8 cellular contexts compared by ENCODE assay signal in the genomic region with DNA sequence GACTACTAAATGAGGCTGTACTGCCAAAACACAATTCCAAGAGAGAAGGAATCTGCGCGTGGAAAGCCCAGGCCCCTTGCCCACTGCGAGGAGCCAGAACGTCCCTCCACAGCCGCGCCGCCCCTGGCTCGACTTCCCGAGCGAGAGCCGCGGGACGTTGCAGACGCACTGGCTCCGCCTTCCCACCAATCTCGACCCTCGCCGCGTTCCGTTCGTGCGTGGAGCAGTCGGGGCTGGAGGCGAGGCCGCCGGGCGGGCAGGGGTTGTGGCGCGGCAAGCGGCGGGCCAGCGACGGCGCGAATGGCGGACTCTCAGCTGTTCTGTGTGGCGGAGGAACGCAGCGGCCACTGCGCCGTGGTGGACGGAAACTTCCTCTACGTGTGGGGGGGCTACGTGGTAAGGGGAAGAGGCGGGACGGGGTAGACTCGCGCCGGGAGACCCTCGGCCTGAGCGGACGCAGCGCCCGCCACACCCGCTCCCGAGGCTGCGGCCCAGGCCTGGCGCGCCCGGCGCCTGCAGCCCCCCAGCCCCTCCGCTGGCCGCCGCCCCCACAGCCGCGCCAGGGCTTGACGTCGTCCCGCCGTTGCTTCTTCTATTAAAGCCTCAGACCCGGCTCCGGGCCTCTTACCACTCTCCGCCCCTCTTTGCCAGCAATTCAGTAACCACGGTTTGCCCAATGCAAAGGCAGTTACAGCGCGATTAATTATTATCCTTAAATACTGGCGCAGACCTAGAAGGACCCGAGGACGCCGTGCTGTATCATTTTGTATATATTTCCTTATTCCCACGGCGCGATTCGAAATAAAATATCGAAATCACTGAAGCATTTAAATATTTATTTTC. TPM values are rescaled to one million over a fixed set of nuclear protein-coding genes. Genes with fewer than 3 reads are reported as not detected.
A peak's percentile ranks its signal among the peaks of the same experiment; 100 is the strongest.
DNase-seq lines count a peak whose midpoint lies in the region; ATAC-seq and TF ChIP-seq lines count a peak whose summit lies in the region.

A gene with protein sequence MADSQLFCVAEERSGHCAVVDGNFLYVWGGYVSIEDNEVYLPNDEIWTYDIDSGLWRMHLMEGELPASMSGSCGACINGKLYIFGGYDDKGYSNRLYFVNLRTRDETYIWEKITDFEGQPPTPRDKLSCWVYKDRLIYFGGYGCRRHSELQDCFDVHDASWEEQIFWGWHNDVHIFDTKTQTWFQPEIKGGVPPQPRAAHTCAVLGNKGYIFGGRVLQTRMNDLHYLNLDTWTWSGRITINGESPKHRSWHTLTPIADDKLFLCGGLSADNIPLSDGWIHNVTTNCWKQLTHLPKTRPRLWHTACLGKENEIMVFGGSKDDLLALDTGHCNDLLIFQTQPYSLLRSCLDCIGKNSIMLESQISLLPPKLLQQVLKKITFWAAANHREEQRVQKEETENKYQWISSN (plus strand): TSS at position 226 of the 843 bp plus-strand sequence. CDS start 75 bp downstream, at position 301.

- peak within 1 kb of the TSS; percentile 79 for H3K4me3 Mint-ChIP-seq in activated CD4-positive, alpha-beta T cell treated with anti-CD3 and anti-CD28 coated beads, Interleukin-2, amount 10 ng/mL, durations not matched to agents 24 days and 14 days

- H3K4me3 ChIP-seq in AG04450 (ENCODE audit: low read depth, low read length) (peak within 1 kb of the TSS; percentile 72), colonic mucosa (peak within 1 kb of the TSS; percentile 53)

- no peaks in the 10 kb centered on the region for H3K36me3 Mint-ChIP-seq in activated CD4-positive, alpha-beta T cell treated with anti-CD3 and anti-CD28 coated beads, Interleukin-2, amount 10 ng/mL, durations not matched to agents 24 days and 14 days (ENCODE audit: low read depth)

- H3K27ac ChIP-seq in AG04450 (ENCODE audit: low read depth, low read length): peak within 1 kb of the TSS; percentile 82
- peak within 1 kb of the TSS; percentile 85 for H3K27ac ChIP-seq in colonic mucosa

- ATAC-seq in GM19023 (IDR thresholded peaks at IDR 0.05; ENCODE audit: unreplicated experiment) (peak; percentile 58), HG03196 (IDR thresholded peaks at IDR 0.05; ENCODE audit: unreplicated experiment) (peak; percentile 56), left lobe of liver (peak; percentile 86)

- peaks cover 18% of the 10 kb centered on the region for H3K4me1 Mint-ChIP-seq in activated CD4-positive, alpha-beta T cell treated with anti-CD3 and anti-CD28 coated beads, Interleukin-2, amount 10 ng/mL, durations not matched to agents 24 days and 14 days

- peak within 1 kb of the TSS; percentile 81 to 84 for H3K9ac ChIP-seq in colonic mucosa (ENCODE audit: low read depth in 2 of 2, low read length in 2 of 2)

- H3K4me1 ChIP-seq in colonic mucosa: no peaks in the 10 kb centered on the region

- intact Hi-C loops in activated CD4-positive, alpha-beta T cell treated with anti-CD3 and anti-CD28 coated beads, Interleukin-2, amount 10 ng/mL, durations not matched to agents 24 days and 14 days (cut with micrococcal nuclease): loop anchor here (2.0 kb wide), 2 partner anchors 58 to 74 kb away; partner anchors contain the start of gene DNAAF2
- intact Hi-C loops in colonic mucosa (cut with DNase I): loop anchor here (5.0 kb wide), 1 partner anchor 74 kb away; the partner anchor contains the start of gene KLHDC2

- CTCF ChIA-PET in AG04450 (lab: Charles Lee): interaction anchor here (0.6 to 1.1 kb wide), 4 partner anchors 10 to 173 kb away, joined by 3 read pairs; no protein-coding TSS in a partner anchor

- no peaks in the 10 kb centered on the region for H3K27me3 Mint-ChIP-seq in activated CD4-positive, alpha-beta T cell treated with anti-CD3 and anti-CD28 coated beads, Interleukin-2, amount 10 ng/mL, durations not matched to agents 24 days and 14 days

- POLR2A ChIA-PET in AG04450 (lab: Yijun Ruan, JAX): interaction anchor here (0.6 to 2.3 kb wide), 4 partner anchors 15 to 538 kb away, joined by 3 to 22 read pairs (median 5); partner anchors contain the start of genes KLHDC2 and SOS2

- DNase-seq in AG04450 (ENCODE audit: low read depth, low spot score) (peak; percentile 32), NCI-H446 treated with DMSO at 0.1 percent for 48 hours (lab: John Stamatoyannopoulos, UW) (peak; percentile 41), colonic mucosa (peak; percentile 83), left lobe of liver (ENCODE audit: low spot score) (peak; percentile 88)
- DNase-seq in activated CD4-positive, alpha-beta T cell treated with anti-CD3 and anti-CD28 coated beads, Interleukin-2, amount 10 ng/mL, durations not matched to agents 24 days and 14 days: peak; percentile 95
- DNase-seq in stimulated activated CD4-positive, alpha-beta T cell treated with anti-CD3 and anti-CD28 coated beads, Interleukin-1b, Interleukin-23, amount 100 ng/mL, for 48 hours: peak; percentile 73

- no peaks in the 10 kb centered on the region for H3K9me3 ChIP-seq in AG04450 (ENCODE audit: control insufficient read depth, insufficient read depth, low read length)
- no peaks in the 10 kb centered on the region for H3K9me3 ChIP-seq in colonic mucosa

- no peaks in the 10 kb centered on the region for H3K27me3 ChIP-seq in AG04450 (ENCODE audit: control insufficient read depth, insufficient read depth, low read length)
- no peaks in the 10 kb centered on the region for H3K27me3 ChIP-seq in colonic mucosa

- H3K27ac Mint-ChIP-seq in activated CD4-positive, alpha-beta T cell treated with anti-CD3 and anti-CD28 coated beads, Interleukin-2, amount 10 ng/mL, durations not matched to agents 24 days and 14 days: peak within 1 kb of the TSS; percentile 84

- no peaks in the 10 kb centered on the region for H3K9me3 Mint-ChIP-seq in activated CD4-positive, alpha-beta T cell treated with anti-CD3 and anti-CD28 coated beads, Interleukin-2, amount 10 ng/mL, durations not matched to agents 24 days and 14 days

- no peak for TF ChIP-seq CTCF in AG04450 (IDR thresholded peaks at IDR 0.05; ENCODE audit: low read depth, low read length)
- TF ChIP-seq CTCF in colonic mucosa (IDR thresholded peaks at IDR 0.05): no peak

- H3K36me3 ChIP-seq in colonic mucosa: no peaks in the 10 kb centered on the region

RNA-seq across cellular contexts. Expression of the gene that starts here (rescaled TPM):
- 0.63 and 1.2 TPM in 2 replicates for polyA plus RNA-seq in AG04450 (2011; rRNA removed)
- polyA minus RNA-seq in AG04450 (2011; rRNA and poly(A)+ RNA removed): 0.37 and 0.74 TPM in 2 replicates
- total RNA-seq in activated CD4-positive, alpha-beta T cell treated with anti-CD3 and anti-CD28 coated beads, Interleukin-2, amount 10 ng/mL, durations not matched to agents 24 days and 14 days: 0.95 and 0.96 TPM in 2 replicates
- total RNA-seq in colonic mucosa (1 to 10 TPM in 1 of 2 donors, under 1 TPM in 1; 0.94 to 2.5 TPM), left lobe of liver (3.0 TPM)

Comparison
In these comparisons a context has a peak if more than half of its experiments do, and no peak if none do; other contexts are left out.
1. Peak in every context shown above with its lines: DNase-seq, ATAC-seq, H3K4me3 ChIP-seq and H3K27ac ChIP-seq.
2. Peak in DNase-seq in activated CD4-positive, alpha-beta T cell treated with anti-CD3 and anti-CD28 coated beads, Interleukin-2, amount 10 ng/mL, durations not matched to agents 24 days and 14 days; RNA of the gene not detected or under 1 TPM.
3. DNase-seq: peak in every context shown above with its lines; median percentile 95 in activated CD4-positive, alpha-beta T cell treated with anti-CD3 and anti-CD28 coated beads, Interleukin-2, amount 10 ng/mL, durations not matched to agents 24 days and 14 days; 88 in left lobe of liver; 83 in colonic mucosa; 73 in stimulated activated CD4-positive, alpha-beta T cell treated with anti-CD3 and anti-CD28 coated beads, Interleukin-1b, Interleukin-23, amount 100 ng/mL, for 48 hours; 41 in NCI-H446 treated with DMSO at 0.1 percent for 48 hours; 32 in AG04450.